ENCODE assay signal across 7 cellular contexts in genomic region chr21:23281917-23282316, GRCh38.
"Had no signal": no experiment of that assay in that cellular context is flagged by ENCODE, and none has a peak within 500 bp of the region (broad histone marks: within the 10 kb centered on the region; RNA-seq: fewer than 3 reads in every experiment).

No MANE protein-coding gene starts in this region.

- H3K9ac ChIP-seq: KMS-11 had no signal

- H3K27ac ChIP-seq: HL-60, KMS-11 had no signal

- H3K4me2 ChIP-seq: KMS-11 had no signal

- DNase-seq: IMR-90, Karpas-422, KBM-7, KG1 had no signal

- FAIRE-seq: HTR-8/SVneo had no signal
